ENCODE assay signal across 11 cellular contexts in genomic region chr13:54805743-54806142, GRCh38.
"Had no signal": no experiment of that assay in that cellular context is flagged by ENCODE, and none has a peak within 500 bp of the region (broad histone marks: within the 10 kb centered on the region; RNA-seq: fewer than 3 reads in every experiment).

No MANE protein-coding gene starts in this region.

- H3K4me1 ChIP-seq: HAP-1 had no signal

- H3K9ac ChIP-seq: GM23248 had no signal

- DNase-seq: GM23248, GOT3, H7, H9, HCEC 1CT, HFFc6 had no signal

- H2AFZ ChIP-seq: GM23248 had no signal

- H3K4me2 ChIP-seq: GM23338 had no signal

- ATAC-seq: GM23338, HCT116 had no signal

- FAIRE-seq: H1, H54 had no signal

- H3K27ac ChIP-seq: GM23248 had no signal

- H3K36me3 ChIP-seq: HAP-1 had no signal

- H3K9me3 ChIP-seq: HAP-1 had no signal

- H3K4me3 ChIP-seq: GM23248, GM23338, HAP-1 had no signal
